In the genomic region with DNA sequence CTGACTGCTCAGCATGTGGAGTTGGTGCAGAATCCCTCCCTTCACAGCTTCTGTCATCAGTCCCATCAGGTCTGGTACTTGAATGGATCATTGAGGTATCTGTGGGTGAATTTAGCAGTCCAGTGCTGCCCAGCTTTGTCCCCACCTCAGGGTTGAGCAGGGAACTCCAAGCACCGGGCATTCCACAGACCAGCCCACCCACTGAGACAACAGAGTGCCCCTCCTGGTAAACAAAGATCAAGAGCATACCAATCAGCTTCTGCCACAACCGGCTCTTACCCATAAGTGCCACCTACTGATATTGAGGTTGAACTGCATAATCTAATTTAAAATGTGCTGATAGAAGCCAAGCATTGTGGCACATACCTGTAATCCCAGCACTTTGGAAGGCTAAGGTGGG, we compare ENCODE assay signal across 9 cellular contexts. TPM values are rescaled to one million over a fixed set of nuclear protein-coding genes. Genes with fewer than 3 reads are reported as not detected.
DNase-seq lines count a peak whose midpoint lies in the region; ATAC-seq and TF ChIP-seq lines count a peak whose summit lies in the region.
"Had no signal": no experiment of that assay in that cellular context is flagged by ENCODE, and none has a peak within 500 bp of the region (broad histone marks: within the 10 kb centered on the region; RNA-seq: fewer than 3 reads in every experiment).

No MANE protein-coding gene starts in this region.

- H3K4me3 ChIP-seq in A673 (ENCODE audit: low read depth, low read length, poor library complexity, severe bottlenecking) (no peak overlapping the region), tibial nerve (no peak overlapping the region), gastrocnemius medialis (no peak overlapping the region), sigmoid colon (no peak overlapping the region)

- H3K9me3 Mint-ChIP-seq in activated CD4-positive, alpha-beta memory T cell treated with anti-CD3 and anti-CD28 coated beads for 36 hours: peaks cover 14% of the 10 kb centered on the region

- TF ChIP-seq CTCF in A673 (conservative IDR thresholded peaks at IDR 0.05; ENCODE audit: low read depth, low read length) (peak; percentile 44; the same call in 1 of the 2 replicates), VCaP (conservative IDR thresholded peaks at IDR 0.05) (peak; percentile 60), tibial nerve (IDR thresholded peaks at IDR 0.05) (no peak), gastrocnemius medialis (IDR thresholded peaks at IDR 0.05 in 4 of 5, conservative IDR thresholded peaks at IDR 0.05 in 1 of 5) (no peak), sigmoid colon (IDR thresholded peaks at IDR 0.05) (no peak)

- ATAC-seq in GM19372 (IDR thresholded peaks at IDR 0.05; ENCODE audit: low read depth, unreplicated experiment) (peak; percentile 69), gastrocnemius medialis (no peak)
- ATAC-seq: activated CD8-positive, alpha-beta memory T cell treated with anti-CD3 and anti-CD28 coated beads, Interleukin-2, amount 10 ng/mL, durations not matched to agents 7 days and 5 days had no signal

- in situ Hi-C loops in gastrocnemius medialis (cut with MboI; ENCODE audit: low sequenced_read_pairs in 4 of 4): no loop called here

- no peaks in the 10 kb centered on the region for H3K4me1 Mint-ChIP-seq in activated CD4-positive, alpha-beta memory T cell treated with anti-CD3 and anti-CD28 coated beads for 36 hours (ENCODE audit: low read depth)
- H3K4me1 Mint-ChIP-seq: activated CD8-positive, alpha-beta memory T cell treated with anti-CD3 and anti-CD28 coated beads, Interleukin-2, amount 10 ng/mL, durations not matched to agents 7 days and 5 days had no signal

- H3K4me3 Mint-ChIP-seq in activated CD4-positive, alpha-beta memory T cell treated with anti-CD3 and anti-CD28 coated beads for 36 hours: no peak overlapping the region
- H3K4me3 Mint-ChIP-seq: activated CD8-positive, alpha-beta memory T cell treated with anti-CD3 and anti-CD28 coated beads, Interleukin-2, amount 10 ng/mL, durations not matched to agents 7 days and 5 days had no signal

- no peaks in the 10 kb centered on the region for H3K9me3 ChIP-seq in A673 (ENCODE audit: low read depth, low read length, poor library complexity, severe bottlenecking)
- peaks cover 0 to 30% (median 0%) of the 10 kb centered on the region in 4 donors for H3K9me3 ChIP-seq in tibial nerve
- H3K9me3 ChIP-seq in gastrocnemius medialis: no peaks in the 10 kb centered on the region
- no peaks in the 10 kb centered on the region for H3K9me3 ChIP-seq in sigmoid colon

- no peak overlapping the region for H3K27ac Mint-ChIP-seq in activated CD4-positive, alpha-beta memory T cell treated with anti-CD3 and anti-CD28 coated beads for 36 hours
- H3K27ac Mint-ChIP-seq: activated CD8-positive, alpha-beta memory T cell treated with anti-CD3 and anti-CD28 coated beads, Interleukin-2, amount 10 ng/mL, durations not matched to agents 7 days and 5 days had no signal

- peaks cover 32% of the 10 kb centered on the region for H3K27me3 ChIP-seq in A673 (replicated peaks; ENCODE audit: insufficient read depth, low read depth, low read length, poor library complexity)
- H3K27me3 ChIP-seq in tibial nerve: no peaks in the 10 kb centered on the region
- no peaks in the 10 kb centered on the region for H3K27me3 ChIP-seq in gastrocnemius medialis
- no peaks in the 10 kb centered on the region for H3K27me3 ChIP-seq in sigmoid colon

- no peaks in the 10 kb centered on the region for H3K36me3 ChIP-seq in A673 (ENCODE audit: insufficient read depth, low read length, poor library complexity, severe bottlenecking)
- H3K36me3 ChIP-seq in tibial nerve: no peaks in the 10 kb centered on the region
- no peaks in the 10 kb centered on the region for H3K36me3 ChIP-seq in gastrocnemius medialis
- no peaks in the 10 kb centered on the region for H3K36me3 ChIP-seq in sigmoid colon

- 6 to 15% methylated on average over 2 of the region's 2 CpGs for WGBS in tibial nerve, 2 donors
- 1 to 8% methylated on average over 2 of the region's 2 CpGs for WGBS in sigmoid colon, 2 donors

- H3K4me1 ChIP-seq in A673 (ENCODE audit: insufficient read depth, low read length, poor library complexity, severe bottlenecking) (no peaks in the 10 kb centered on the region), tibial nerve (no peaks in the 10 kb centered on the region), gastrocnemius medialis (no peaks in the 10 kb centered on the region), sigmoid colon (no peaks in the 10 kb centered on the region)

- H3K27ac ChIP-seq in A673 (ENCODE audit: low read depth, low read length, poor library complexity, severe bottlenecking) (no peak overlapping the region), VCaP (no peak overlapping the region), tibial nerve (no peak overlapping the region), gastrocnemius medialis (no peak overlapping the region), sigmoid colon (no peak overlapping the region)

- TF ChIP-seq POLR2A in tibial nerve (IDR thresholded peaks at IDR 0.05): no peak
- TF ChIP-seq POLR2A in gastrocnemius medialis (IDR thresholded peaks at IDR 0.05): no peak
- TF ChIP-seq POLR2A in sigmoid colon (IDR thresholded peaks at IDR 0.05): no peak

- CTCF ChIA-PET in A673 (lab: Charles Lee): no interaction called here
- CTCF ChIA-PET in activated CD4-positive, alpha-beta memory T cell treated with anti-CD3 and anti-CD28 coated beads for 36 hours (lab: Charles Lee): no interaction called here

- peaks cover 3% of the 10 kb centered on the region for H3K27me3 Mint-ChIP-seq in activated CD4-positive, alpha-beta memory T cell treated with anti-CD3 and anti-CD28 coated beads for 36 hours
- H3K27me3 Mint-ChIP-seq: activated CD8-positive, alpha-beta memory T cell treated with anti-CD3 and anti-CD28 coated beads, Interleukin-2, amount 10 ng/mL, durations not matched to agents 7 days and 5 days had no signal

- DNase-seq in A673 (ENCODE audit: low spot score): peak; percentile 23
- DNase-seq in Kasumi-1 (lab: John Stamatoyannopoulos, UW): peak; percentile 26 to 64
- no peak for DNase-seq in tibial nerve (ENCODE audit: low spot score in 2 of 2)
- DNase-seq in gastrocnemius medialis: no peak
- DNase-seq in activated CD4-positive, alpha-beta memory T cell treated with anti-CD3 and anti-CD28 coated beads for 36 hours: no peak
- DNase-seq in sigmoid colon: no peak
- DNase-seq: activated CD8-positive, alpha-beta memory T cell treated with anti-CD3 and anti-CD28 coated beads, Interleukin-2, amount 10 ng/mL, durations not matched to agents 7 days and 5 days had no signal

- BruUV-seq in A673 (replicated peaks; lab: Mats Ljungman, UMichigan): no TSS peak

- H3K36me3 Mint-ChIP-seq in activated CD4-positive, alpha-beta memory T cell treated with anti-CD3 and anti-CD28 coated beads for 36 hours: no peaks in the 10 kb centered on the region
- H3K36me3 Mint-ChIP-seq: activated CD8-positive, alpha-beta memory T cell treated with anti-CD3 and anti-CD28 coated beads, Interleukin-2, amount 10 ng/mL, durations not matched to agents 7 days and 5 days had no signal

- intact Hi-C loops in A673 (cut with micrococcal nuclease; ENCODE audit: unreplicated experiment) (no loop called here), gastrocnemius medialis (cut with DNase I; ENCODE audit: low total_unique reads) (loop anchor here (5.0 kb wide), 1 partner anchor 48 kb away; no protein-coding TSS in a partner anchor), sigmoid colon (cut with DNase I) (no loop called here)
- intact Hi-C loops in activated CD4-positive, alpha-beta memory T cell treated with anti-CD3 and anti-CD28 coated beads for 36 hours (cut with micrococcal nuclease): no loop called here

- TF ChIP-seq EP300 in tibial nerve (IDR thresholded peaks at IDR 0.05) (no peak), sigmoid colon (IDR thresholded peaks at IDR 0.05) (no peak)

- POLR2A ChIA-PET in A673 (lab: Charles Lee; ENCODE audit: low non-redundant PET): no interaction called here
- POLR2A ChIA-PET in activated CD4-positive, alpha-beta memory T cell treated with anti-CD3 and anti-CD28 coated beads for 36 hours (lab: Charles Lee): no interaction called here

RNA-seq across cellular contexts. Expression of a gene that starts 57.1 kb away (rescaled TPM):
- total RNA-seq in A673 (2021) (219 and 233 TPM in 2 replicates), tibial nerve (100 to 1,000 TPM in 1 of 4 donors, 10 to 100 TPM in 3; 77.1 to 133 (median 95.8) TPM), gastrocnemius medialis (100 to 1,000 TPM; 547 to 578 (median 571) TPM), sigmoid colon (100 to 1,000 TPM; 126 to 217 (median 151) TPM)
- 100 to 1,000 TPM; 165 to 169 TPM for total RNA-seq in activated CD4-positive, alpha-beta memory T cell treated with anti-CD3 and anti-CD28 coated beads for 36 hours
- polyA plus RNA-seq in sigmoid colon: 10 to 100 TPM; 30.1 to 57.1 (median 50.5) TPM

Comparison
In these comparisons a context has a peak if more than half of its experiments do, and no peak if none do; other contexts are left out.
1. DNase-seq: peak in A673 (single experiment) and Kasumi-1 (2 of 2); none in tibial nerve (0 of 2), gastrocnemius medialis (0 of 2), activated CD4-positive, alpha-beta memory T cell treated with anti-CD3 and anti-CD28 coated beads for 36 hours (single experiment) and sigmoid colon (single experiment).
2. CTCF ChIP-seq: peak in A673 (single experiment) and VCaP (single experiment); none in tibial nerve (0 of 5), gastrocnemius medialis (0 of 5) and sigmoid colon (0 of 4).